In the genomic region with DNA sequence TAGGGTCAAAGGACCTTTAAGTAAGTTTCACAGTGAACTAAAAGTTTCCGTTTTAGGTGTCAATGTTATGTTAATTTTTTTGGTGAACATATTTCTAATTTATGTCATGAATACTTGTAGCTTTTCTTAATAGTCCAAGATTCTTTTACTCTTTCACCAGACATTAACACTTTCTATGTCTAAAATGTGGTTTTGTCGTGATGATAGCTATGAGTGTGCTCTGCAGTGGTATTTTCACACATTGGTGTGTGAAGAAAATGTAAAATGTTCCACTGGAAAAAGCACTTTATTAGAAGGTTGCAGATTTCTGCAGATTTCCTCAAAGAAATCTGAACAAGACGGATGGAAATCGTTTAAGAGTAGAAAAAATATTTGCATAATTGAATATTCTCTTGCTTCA, we compare ENCODE assay signal across 24 cellular contexts.
"Had no signal": no experiment of that assay in that cellular context is flagged by ENCODE, and none has a peak within 500 bp of the region (broad histone marks: within the 10 kb centered on the region; RNA-seq: fewer than 3 reads in every experiment).

No MANE protein-coding gene starts in this region.

- H3K4me1 ChIP-seq: colonic mucosa, esophagus muscularis mucosa, esophagus squamous epithelium, foreskin keratinocyte, gastrocnemius medialis, gastroesophageal sphincter, heart left ventricle had no signal

- H3K9me3 Mint-ChIP-seq: dendritic cell treated with granulocyte-macrophage colony-stimulating factor and Interleukin-4, amounts not matched to agents 40 ng/mL and 50 ng/mL, for 4 days had no signal

- H3K9me3 ChIP-seq: colonic mucosa, esophagus muscularis mucosa, esophagus squamous epithelium, gastrocnemius medialis, gastroesophageal sphincter, heart left ventricle had no signal

- DNase-seq: colonic mucosa; cortex of kidney; dermis blood vessel endothelial cell; dorsolateral prefrontal cortex; effector CD4-positive, alpha-beta T cell; effector CD8-positive, alpha-beta T cell; effector memory CD4-positive, alpha-beta T cell; effector memory CD8-positive, alpha-beta T cell; endodermal cell; erythroblast; esophagus squamous epithelium; foreskin fibroblast; foreskin keratinocyte; foreskin melanocyte; gastrocnemius medialis; glutamatergic neuron; head of caudate nucleus; heart left ventricle had no signal

- H3K27me3 Mint-ChIP-seq: dendritic cell treated with granulocyte-macrophage colony-stimulating factor and Interleukin-4, amounts not matched to agents 40 ng/mL and 50 ng/mL, for 4 days; effector memory CD8-positive, alpha-beta T cell had no signal

- H3K36me3 ChIP-seq: colonic mucosa, esophagus muscularis mucosa, esophagus squamous epithelium, gastrocnemius medialis, gastroesophageal sphincter, heart left ventricle had no signal

- H3K27me3 ChIP-seq: colonic mucosa, dorsolateral prefrontal cortex, esophagus muscularis mucosa, esophagus squamous epithelium, foreskin keratinocyte, gastrocnemius medialis, gastroesophageal sphincter, heart left ventricle had no signal

- H3K27ac ChIP-seq: colonic mucosa, coronary artery, dorsolateral prefrontal cortex, epithelial cell of prostate, esophagus muscularis mucosa, esophagus squamous epithelium, foreskin keratinocyte, gastrocnemius medialis, gastroesophageal sphincter, heart left ventricle had no signal

- H3K27ac Mint-ChIP-seq: dendritic cell treated with granulocyte-macrophage colony-stimulating factor and Interleukin-4, amounts not matched to agents 40 ng/mL and 50 ng/mL, for 4 days; effector memory CD8-positive, alpha-beta T cell; endodermal cell had no signal

- H3K4me3 Mint-ChIP-seq: dendritic cell treated with granulocyte-macrophage colony-stimulating factor and Interleukin-4, amounts not matched to agents 40 ng/mL and 50 ng/mL, for 4 days; effector memory CD8-positive, alpha-beta T cell; endodermal cell had no signal

- H3K4me1 Mint-ChIP-seq: endodermal cell had no signal

- H3K4me3 ChIP-seq: colonic mucosa, coronary artery, dorsolateral prefrontal cortex, esophagus muscularis mucosa, esophagus squamous epithelium, gastrocnemius medialis, gastroesophageal sphincter, heart left ventricle had no signal

- ATAC-seq: effector memory CD8-positive, alpha-beta T cell; esophagus mucosa; foreskin keratinocyte; gastrocnemius medialis; gastroesophageal sphincter; heart left ventricle had no signal
